27 cellular contexts compared by ENCODE assay signal in the genomic region with DNA sequence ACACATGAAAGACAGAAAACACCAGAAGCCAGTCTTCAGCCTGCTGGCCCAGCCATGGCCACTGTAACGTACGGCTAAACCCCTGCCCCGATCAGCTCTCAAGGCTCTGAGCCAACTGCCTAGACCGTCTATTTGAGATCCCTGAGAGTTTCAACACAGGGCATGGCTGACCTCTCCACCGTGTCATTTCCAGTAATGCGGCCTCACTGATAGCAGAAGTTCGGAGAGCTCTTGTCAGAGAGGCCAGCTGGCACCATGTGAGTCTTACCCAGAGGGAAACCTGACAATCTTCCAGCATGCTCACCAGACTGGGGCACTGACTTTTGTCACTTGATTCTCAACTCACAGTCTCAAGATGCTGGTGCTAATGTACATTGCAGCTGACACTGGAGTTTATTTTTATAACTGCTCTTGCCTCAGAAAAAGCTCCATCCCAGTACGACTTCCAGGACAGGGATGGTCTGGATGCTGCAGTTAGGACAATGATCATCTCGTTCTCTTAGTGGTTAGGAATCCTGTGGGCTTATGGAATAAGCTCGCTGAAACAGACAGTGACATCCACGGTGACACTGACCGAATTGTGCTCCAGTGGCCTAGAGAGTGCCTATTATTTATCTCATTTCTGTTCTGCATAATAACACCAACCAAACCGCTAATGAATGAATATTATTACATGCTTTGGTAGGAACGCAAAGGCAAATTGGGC.
DNase-seq lines count a peak whose midpoint lies in the region; ATAC-seq and TF ChIP-seq lines count a peak whose summit lies in the region.
"Had no signal": no experiment of that assay in that cellular context is flagged by ENCODE, and none has a peak within 500 bp of the region (broad histone marks: within the 10 kb centered on the region; RNA-seq: fewer than 3 reads in every experiment).

No MANE protein-coding gene starts in this region.

- no peak for TF ChIP-seq CTCF in esophagus muscularis mucosa (IDR thresholded peaks at IDR 0.05)
- no peak for TF ChIP-seq CTCF in gastrocnemius medialis (IDR thresholded peaks at IDR 0.05 in 4 of 5, conservative IDR thresholded peaks at IDR 0.05 in 1 of 5)

- TF ChIP-seq POLR2A in esophagus muscularis mucosa (IDR thresholded peaks at IDR 0.05; ENCODE audit: low read depth): no peak
- no peak for TF ChIP-seq POLR2A in gastrocnemius medialis (IDR thresholded peaks at IDR 0.05)

- H3K4me3 ChIP-seq in esophagus muscularis mucosa: no peak overlapping the region
- no peak overlapping the region for H3K4me3 ChIP-seq in gastrocnemius medialis
- no peak overlapping the region for H3K4me3 ChIP-seq in GM23248
- H3K4me3 ChIP-seq: BLaER1 treated with 17β-estradiol and CSF1 and Interleukin-3, amounts not matched to agents 10 nM and 100 nM; gastroesophageal sphincter; prostate gland; SK-N-MC; suprapubic skin had no signal

- no peaks in the 10 kb centered on the region for H3K79me2 ChIP-seq in GM23248 (ENCODE audit: insufficient read depth)

- peak; percentile 97 to 99 for ATAC-seq in gastrocnemius medialis
- ATAC-seq: gastroesophageal sphincter, left colon had no signal

- no peak for TF ChIP-seq EP300 in esophagus muscularis mucosa (IDR thresholded peaks at IDR 0.05)

- H2AFZ ChIP-seq in GM23248: no peak overlapping the region

- no peaks in the 10 kb centered on the region for H3F3A ChIP-seq in GM23248 (ENCODE audit: insufficient read depth)

- intact Hi-C loops in esophagus muscularis mucosa (cut with DNase I): no loop called here
- intact Hi-C loops in gastrocnemius medialis (cut with DNase I; ENCODE audit: low total_unique reads): loop anchor here (10.0 kb wide), 1 partner anchor 780 kb away; no protein-coding TSS in a partner anchor

- H3K36me3 ChIP-seq in esophagus muscularis mucosa (no peaks in the 10 kb centered on the region), gastrocnemius medialis (no peaks in the 10 kb centered on the region), GM23248 (ENCODE audit: low read depth) (no peaks in the 10 kb centered on the region)
- H3K36me3 ChIP-seq: BLaER1 treated with 17β-estradiol and CSF1 and Interleukin-3, amounts not matched to agents 10 nM and 100 nM; gastroesophageal sphincter; neutrophil; prostate gland; suprapubic skin had no signal

- H3K4me2 ChIP-seq in GM23248 (ENCODE audit: unreplicated experiment): no peak overlapping the region
- H3K4me2 ChIP-seq: BLaER1 treated with 17β-estradiol and CSF1 and Interleukin-3, amounts not matched to agents 10 nM and 100 nM had no signal

- WGBS in esophagus muscularis mucosa: 77% methylated on average over 14 of the region's 14 CpGs
- WGBS in GM23248 (ENCODE audit: low coverage in 1 of 2, low lambda C conversion rate in 2 of 2, missing lambda C conversion rate in 2 of 2), 2 experiments: 25% methylated on average over 14 of the region's 14 CpGs

- DNase-seq in NCI-H1092 treated with DMSO at 0.1 percent for 48 hours (lab: John Stamatoyannopoulos, UW): peak; percentile 12
- no peak for DNase-seq in NCI-H1092 (lab: John Stamatoyannopoulos, UW)
- peak; percentile 87 for DNase-seq in esophagus muscularis mucosa (ENCODE audit: extremely low spot score)
- peak; percentile 23 for DNase-seq in left kidney (ENCODE audit: low read depth, low spot score)
- DNase-seq in gastrocnemius medialis: peak; percentile 68 to 71
- no peak for DNase-seq in GM23248
- DNase-seq in DMS 273 (lab: John Stamatoyannopoulos, UW; ENCODE audit: unreplicated experiment): no peak
- DNase-seq in NCI-H446 treated with DMSO at 0.1 percent for 48 hours (lab: John Stamatoyannopoulos, UW): no peak
- DNase-seq: activated CD4-positive, alpha-beta memory T cell treated with anti-CD3 and anti-CD28 coated beads for 36 hours; activated naive CD4-positive, alpha-beta T cell treated with anti-CD3 and anti-CD28 coated beads for 36 hours; DMS153; H9; hypothalamus; KG1; left colon; NCI-H1417; NCI-H2081 treated with DMSO at 0.1 percent for 48 hours; small intestine; stimulated activated naive CD4-positive, alpha-beta T cell; T-helper 1 cell had no signal

- H3K4me1 ChIP-seq in esophagus muscularis mucosa (peaks cover 5 to 14% (median 10%) of the 10 kb centered on the region in 4 donors), gastrocnemius medialis (peaks cover 5 to 8% of the 10 kb centered on the region in 2 donors), GM23248 (ENCODE audit: insufficient read depth) (no peaks in the 10 kb centered on the region)
- H3K4me1 ChIP-seq: gastroesophageal sphincter, prostate gland, suprapubic skin had no signal

- H3K27me3 ChIP-seq in esophagus muscularis mucosa: no peaks in the 10 kb centered on the region
- no peaks in the 10 kb centered on the region for H3K27me3 ChIP-seq in gastrocnemius medialis
- no peaks in the 10 kb centered on the region for H3K27me3 ChIP-seq in GM23248 (replicated peaks; ENCODE audit: insufficient read depth)
- H3K27me3 ChIP-seq: BLaER1 treated with 17β-estradiol and CSF1 and Interleukin-3, amounts not matched to agents 10 nM and 100 nM; gastroesophageal sphincter; neutrophil had no signal

- H3K9ac ChIP-seq in GM23248: no peak overlapping the region
- H3K9ac ChIP-seq: BLaER1 treated with 17β-estradiol and CSF1 and Interleukin-3, amounts not matched to agents 10 nM and 100 nM had no signal

- H3K9me3 ChIP-seq in esophagus muscularis mucosa (no peaks in the 10 kb centered on the region), gastrocnemius medialis (no peaks in the 10 kb centered on the region), GM23248 (ENCODE audit: low read depth) (no peaks in the 10 kb centered on the region)
- H3K9me3 ChIP-seq: BLaER1 treated with 17β-estradiol and CSF1 and Interleukin-3, amounts not matched to agents 10 nM and 100 nM; gastroesophageal sphincter; neutrophil; prostate gland; suprapubic skin had no signal

- H4K20me1 ChIP-seq in GM23248 (ENCODE audit: insufficient read depth): no peaks in the 10 kb centered on the region
- H4K20me1 ChIP-seq: BLaER1 treated with 17β-estradiol and CSF1 and Interleukin-3, amounts not matched to agents 10 nM and 100 nM had no signal

- no peaks in the 10 kb centered on the region for H3K9me2 ChIP-seq in GM23248 (ENCODE audit: insufficient read depth)

- in situ Hi-C loops in gastrocnemius medialis (cut with MboI; ENCODE audit: low sequenced_read_pairs in 4 of 4): no loop called here
- in situ Hi-C loops in GM23248 (cut with MboI): no loop called here

- H3K27ac ChIP-seq in esophagus muscularis mucosa (replicated peaks in 1 of 4): no peak overlapping the region
- H3K27ac ChIP-seq in gastrocnemius medialis: peak overlapping the region; percentile 37 to 71 (median 68)
- H3K27ac ChIP-seq in GM23248: no peak overlapping the region
- H3K27ac ChIP-seq: 22Rv1; BLaER1 treated with 17β-estradiol and CSF1 and Interleukin-3, amounts not matched to agents 10 nM and 100 nM; gastroesophageal sphincter; neutrophil; prostate gland; SK-N-MC; suprapubic skin had no signal

Comparison
In these comparisons a context has a peak if more than half of its experiments do, and no peak if none do; other contexts are left out.
1. DNase-seq: peak in NCI-H1092 treated with DMSO at 0.1 percent for 48 hours (single experiment), esophagus muscularis mucosa (single experiment), left kidney (single experiment) and gastrocnemius medialis (2 of 2); none in NCI-H1092 (single experiment), GM23248 (single experiment), DMS 273 (single experiment) and NCI-H446 treated with DMSO at 0.1 percent for 48 hours (single experiment).
2. H3K27ac ChIP-seq: peak in gastrocnemius medialis (4 of 4); none in esophagus muscularis mucosa (0 of 4) and GM23248 (single experiment).